ENCODE assay signal across 32 cellular contexts in genomic region chr3:164080208-164080607, GRCh38.
"Had no signal": no experiment of that assay in that cellular context is flagged by ENCODE, and none has a peak within 500 bp of the region (broad histone marks: within the 10 kb centered on the region; RNA-seq: fewer than 3 reads in every experiment).

No MANE protein-coding gene starts in this region.

- H3K9me3 Mint-ChIP-seq: activated T-helper 17 cell treated with anti-CD3 and anti-CD28 coated beads, Interleukin-2, amount 50 U/mL, for 72 hours had no signal

- H3K4me3 ChIP-seq: adrenal gland, body of pancreas, breast epithelium had no signal

- H3K36me3 ChIP-seq: adrenal gland, brain microvascular endothelial cell, breast epithelium had no signal

- ATAC-seq: activated CD8-positive, alpha-beta T cell treated with anti-CD3 and anti-CD28 coated beads for 36 hours; activated naive CD4-positive, alpha-beta T cell treated with anti-CD3 and anti-CD28 coated beads, Interleukin-2, amount 50 U/mL, for 72 hours; activated T-helper 17 cell treated with anti-CD3 and anti-CD28 coated beads, Interleukin-2, amount 50 U/mL, for 72 hours; body of pancreas; T-helper 17 cell had no signal

- H3K36me3 Mint-ChIP-seq: activated CD4-positive, alpha-beta memory T cell treated with anti-CD3 and anti-CD28 coated beads for 36 hours; activated naive CD4-positive, alpha-beta T cell treated with anti-CD3 and anti-CD28 coated beads, Interleukin-2, amount 50 U/mL, for 72 hours; activated naive CD8-positive, alpha-beta T cell treated with anti-CD3 and anti-CD28 coated beads for 36 hours had no signal

- H3K4me1 ChIP-seq: adrenal gland, body of pancreas, breast epithelium had no signal

- H3K4me1 Mint-ChIP-seq: activated B cell treated with CpG ODN at 0.5 μM for 24 hours; activated CD4-positive, alpha-beta T cell treated with anti-CD3 and anti-CD28 coated beads, Interleukin-2, amount 10 ng/mL, durations not matched to agents 24 days and 14 days; activated naive CD8-positive, alpha-beta T cell treated with anti-CD3 and anti-CD28 coated beads for 36 hours; activated T-helper 17 cell treated with anti-CD3 and anti-CD28 coated beads, Interleukin-2, amount 50 U/mL, for 72 hours; T-helper 17 cell had no signal

- H3K9me3 ChIP-seq: adrenal gland, body of pancreas had no signal

- H3K27ac Mint-ChIP-seq: activated B cell treated with CpG ODN at 0.5 μM for 24 hours; activated CD4-positive, alpha-beta memory T cell treated with anti-CD3 and anti-CD28 coated beads for 36 hours; activated CD4-positive, alpha-beta T cell treated with anti-CD3 and anti-CD28 coated beads, Interleukin-2, amount 10 ng/mL, durations not matched to agents 24 days and 14 days; activated CD8-positive, alpha-beta T cell treated with anti-CD3 and anti-CD28 coated beads for 36 hours; activated naive CD4-positive, alpha-beta T cell treated with anti-CD3 and anti-CD28 coated beads for 36 hours; activated naive CD4-positive, alpha-beta T cell treated with anti-CD3 and anti-CD28 coated beads, Interleukin-2, amount 50 U/mL, for 72 hours; activated naive CD8-positive, alpha-beta T cell treated with anti-CD3 and anti-CD28 coated beads for 36 hours; activated T-cell treated with anti-CD3 and anti-CD28 coated beads, Interleukin-2, amount 50 U/mL, for 24 hours; activated T-helper 1 cell treated with anti-CD3 and anti-CD28 coated beads, Interleukin-12 subunit alpha, Interleukin-12 subunit beta, Interleukin-2, Interleukin-4 antibody, amounts not matched to agents 30 ng/mL and 10 ng/mL and 1 ng/mL, durations not matched to agents 14 hours and 24 hours and 36 hours; activated T-helper 17 cell treated with anti-CD3 and anti-CD28 coated beads, Interleukin-2, amount 50 U/mL, for 72 hours; T-helper 17 cell had no signal

- FAIRE-seq: astrocyte, TTC549 had no signal

- DNase-seq: activated B cell treated with CpG ODN at 0.5 μM for 24 hours; activated CD4-positive, alpha-beta memory T cell treated with anti-CD3 and anti-CD28 coated beads for 36 hours; activated CD4-positive, alpha-beta T cell treated with anti-CD3 and anti-CD28 coated beads for 4 hours; activated CD4-positive, alpha-beta T cell treated with anti-CD3 and anti-CD28 coated beads, Interleukin-2, amount 10 ng/mL, durations not matched to agents 24 days and 14 days; activated CD4-positive, alpha-beta T cell treated with anti-CD3 and anti-CD28 coated beads, Interleukin-2, amount 50 U/mL, for 1 hour; activated CD4-positive, alpha-beta T cell treated with anti-CD3 and anti-CD28 coated beads, Interleukin-2, amount 50 U/mL, for 4 hours; activated CD4-positive, CD25-positive, alpha-beta regulatory T cell treated with anti-CD3 and anti-CD28 coated beads, Interleukin-2, amount 50 U/mL, for 72 hours; activated CD8-positive, alpha-beta memory T cell treated with anti-CD3 and anti-CD28 coated beads, Interleukin-2, amount 50 U/mL, for 4 hours; activated CD8-positive, alpha-beta T cell treated with anti-CD3 and anti-CD28 coated beads for 36 hours; activated effector memory CD4-positive, alpha-beta T cell treated with anti-CD3 and anti-CD28 coated beads, Interleukin-2, amount 50 U/mL, for 16 hours; activated gamma-delta T cell treated with Interleukin-2 at 50 U/mL for 16 hours; activated naive CD4-positive, alpha-beta T cell; activated naive CD4-positive, alpha-beta T cell treated with anti-CD3 and anti-CD28 coated beads for 36 hours; activated naive CD4-positive, alpha-beta T cell treated with anti-CD3 and anti-CD28 coated beads, Interleukin-2, amount 50 U/mL, for 16 hours; activated naive CD8-positive, alpha-beta T cell treated with anti-CD3 and anti-CD28 coated beads for 36 hours; activated T-cell treated with anti-CD3 and anti-CD28 coated beads, Interleukin-2, amount 50 U/mL, for 24 hours; activated T-cell treated with anti-CD3 and anti-CD28 coated beads, Interleukin-2, amount 50 U/mL, for 48 hours; adrenal gland; amniotic stem cell; aorta; body of pancreas; brain microvascular endothelial cell; central memory CD4-positive, alpha-beta T cell; T-helper 17 cell; T-helper 9 cell had no signal

- H3K27me3 Mint-ChIP-seq: activated B cell treated with CpG ODN at 0.5 μM for 24 hours; activated CD4-positive, alpha-beta memory T cell treated with anti-CD3 and anti-CD28 coated beads for 36 hours; activated CD4-positive, alpha-beta T cell treated with anti-CD3 and anti-CD28 coated beads, Interleukin-2, amount 10 ng/mL, durations not matched to agents 24 days and 14 days; activated CD8-positive, alpha-beta T cell treated with anti-CD3 and anti-CD28 coated beads for 36 hours; activated naive CD8-positive, alpha-beta T cell treated with anti-CD3 and anti-CD28 coated beads for 36 hours; activated T-cell treated with anti-CD3 and anti-CD28 coated beads, Interleukin-2, amount 50 U/mL, for 24 hours; activated T-helper 17 cell treated with anti-CD3 and anti-CD28 coated beads, Interleukin-2, amount 50 U/mL, for 72 hours; T-helper 17 cell had no signal

- H3K27ac ChIP-seq: adrenal gland, body of pancreas, brain microvascular endothelial cell, breast epithelium, VCaP had no signal

- H3K4me3 Mint-ChIP-seq: activated B cell treated with CpG ODN at 0.5 μM for 24 hours; activated CD4-positive, alpha-beta memory T cell treated with anti-CD3 and anti-CD28 coated beads for 36 hours; activated CD4-positive, alpha-beta T cell treated with anti-CD3 and anti-CD28 coated beads, Interleukin-2, amount 10 ng/mL, durations not matched to agents 24 days and 14 days; activated CD8-positive, alpha-beta T cell treated with anti-CD3 and anti-CD28 coated beads for 36 hours; activated naive CD4-positive, alpha-beta T cell treated with anti-CD3 and anti-CD28 coated beads for 36 hours; activated naive CD8-positive, alpha-beta T cell treated with anti-CD3 and anti-CD28 coated beads for 36 hours; activated T-cell treated with anti-CD3 and anti-CD28 coated beads, Interleukin-2, amount 50 U/mL, for 24 hours; activated T-helper 1 cell treated with anti-CD3 and anti-CD28 coated beads, Interleukin-12 subunit alpha, Interleukin-12 subunit beta, Interleukin-2, Interleukin-4 antibody, amounts not matched to agents 30 ng/mL and 10 ng/mL and 1 ng/mL, durations not matched to agents 14 hours and 24 hours and 36 hours; activated T-helper 17 cell treated with anti-CD3 and anti-CD28 coated beads, Interleukin-2, amount 50 U/mL, for 72 hours; T-helper 17 cell had no signal

- H3K27me3 ChIP-seq: adrenal gland, body of pancreas, brain microvascular endothelial cell, breast epithelium had no signal
